8 cellular contexts compared by ENCODE assay signal in the genomic region with DNA sequence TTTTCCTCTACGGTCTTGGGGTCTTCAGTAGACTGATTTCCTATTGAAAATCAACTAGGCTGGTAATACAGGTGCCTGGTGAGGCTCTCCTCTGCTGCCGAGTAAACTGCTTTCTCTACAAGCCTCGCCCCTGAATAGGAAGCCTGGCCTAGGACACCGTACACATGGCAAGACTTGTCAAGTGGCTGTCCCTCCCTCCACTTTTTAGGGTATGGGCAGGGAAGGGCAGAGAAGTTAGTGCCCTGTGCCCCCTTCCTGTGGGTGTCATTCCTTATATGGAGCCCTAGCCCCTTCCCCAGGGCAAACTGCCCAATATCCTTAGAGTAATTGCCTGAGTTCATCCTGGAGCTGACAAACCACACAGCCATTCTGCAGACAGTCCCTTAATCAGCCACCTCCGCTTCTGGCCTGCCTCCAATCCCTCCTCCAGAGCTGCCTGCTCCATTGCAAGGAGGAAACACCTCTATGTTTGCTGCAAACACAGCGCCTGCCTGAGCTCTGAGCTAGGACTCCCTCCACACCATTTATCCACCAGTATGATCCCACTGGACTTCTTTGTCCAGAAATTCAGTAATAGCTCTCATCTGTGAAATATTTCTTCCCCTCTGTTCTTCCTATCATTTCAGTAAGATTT.
DNase-seq lines count a peak whose midpoint lies in the region; ATAC-seq and TF ChIP-seq lines count a peak whose summit lies in the region.

No MANE protein-coding gene starts in this region.

- H3K36me3 Mint-ChIP-seq in Caco-2 (ENCODE audit: insufficient read depth, unreplicated experiment), result peaks cover 13% of the 10 kb centered on the region

- H3K27me3 Mint-ChIP-seq in Caco-2 (ENCODE audit: insufficient read depth, unreplicated experiment), result no peaks in the 10 kb centered on the region

- H2AFZ ChIP-seq in parathyroid adenoma, result peak overlapping the region; percentile 34

- H3K9me3 ChIP-seq in Caco-2 (no peaks in the 10 kb centered on the region), parathyroid adenoma (ENCODE audit: control insufficient read depth, low read length) (no peaks in the 10 kb centered on the region)

- peaks cover 2% of the 10 kb centered on the region; the same call in 1 of the 2 replicates for H3K36me3 ChIP-seq in Caco-2 (ENCODE audit: control insufficient read depth, insufficient read depth, low read length)
- no peaks in the 10 kb centered on the region for H3K36me3 ChIP-seq in parathyroid adenoma (ENCODE audit: control insufficient read depth, insufficient read depth, low read length)

- no peak for ATAC-seq in HG02981 (IDR thresholded peaks at IDR 0.05; ENCODE audit: unreplicated experiment)

- H3K27me3 ChIP-seq in Caco-2 (replicated peaks; ENCODE audit: control insufficient read depth, insufficient read depth, low read length) (no peaks in the 10 kb centered on the region), parathyroid adenoma (ENCODE audit: control insufficient read depth, insufficient read depth, low read length) (no peaks in the 10 kb centered on the region)

- CTCF ChIA-PET in Caco-2 (lab: Charles Lee) (no interaction called here), RWPE1 (lab: Yijun Ruan, JAX) (interaction anchor here (0.5 to 0.7 kb wide), 3 partner anchors 27 to 415 kb away, joined by 3 to 4 read pairs (median 4); no protein-coding TSS in a partner anchor)

- POLR2A ChIA-PET in Caco-2 (lab: Charles Lee), result no interaction called here
- POLR2A ChIA-PET in RWPE1 (lab: Yijun Ruan, JAX; ENCODE audit: low non-redundant PET), result no interaction called here

- H3K4me3 ChIP-seq in Caco-2 (ENCODE audit: low read depth, low read length), result no peak overlapping the region
- peak overlapping the region; percentile 1 to 21 for H3K4me3 ChIP-seq in foreskin fibroblast (ENCODE audit: low read depth in 1 of 2, low read length in 2 of 2)
- H3K4me3 ChIP-seq in parathyroid adenoma (ENCODE audit: low read depth, low read length), result no peak overlapping the region

- DNase-seq in Caco-2 (no peak), RWPE1 (ENCODE audit: low spot score) (peak; percentile 60), foreskin fibroblast (peak; percentile 49 to 66), germinal center (ENCODE audit: low spot score) (no peak), ACHN (no peak)
- DNase-seq in stimulated activated CD4-positive, alpha-beta T cell treated with anti-CD3 and anti-CD28 coated beads, Interleukin-1b, Interleukin-23, amount 100 ng/mL, for 48 hours, result no peak

- intact Hi-C loops in Caco-2 (cut with micrococcal nuclease; ENCODE audit: unreplicated experiment), result no loop called here

- TF ChIP-seq CTCF in Caco-2 (IDR thresholded peaks at IDR 0.05; ENCODE audit: insufficient read depth in 1 of 2, low read depth in 1 of 2, low read length in 1 of 2, severe bottlenecking in 1 of 2, unreplicated experiment in 1 of 2) (no peak), RWPE1 (conservative IDR thresholded peaks at IDR 0.05; ENCODE audit: low read depth) (no peak), foreskin fibroblast (IDR thresholded peaks at IDR 0.05; ENCODE audit: low read depth, low read length) (no peak), parathyroid adenoma (IDR thresholded peaks at IDR 0.05) (no peak)

- H3K4me2 ChIP-seq in parathyroid adenoma (ENCODE audit: low read length), result peak overlapping the region; percentile 33

- no peaks in the 10 kb centered on the region for H3K4me1 ChIP-seq in Caco-2
- H3K4me1 ChIP-seq in parathyroid adenoma, result peaks cover 34% of the 10 kb centered on the region

- H3K79me2 ChIP-seq in parathyroid adenoma, result peaks cover 20% of the 10 kb centered on the region

- H3K4me3 Mint-ChIP-seq in Caco-2 (ENCODE audit: unreplicated experiment), result no peak overlapping the region

- BruUV-seq in Caco-2 (replicated peaks; lab: Mats Ljungman, UMichigan), result no TSS peak

- H3K27ac Mint-ChIP-seq in Caco-2 (ENCODE audit: unreplicated experiment), result peak overlapping the region; percentile 11

- H3K9me3 Mint-ChIP-seq in Caco-2 (ENCODE audit: unreplicated experiment), result no peaks in the 10 kb centered on the region

- in situ Hi-C loops in ACHN (cut with HindIII; ENCODE audit: low pct_ligation_motif_present, low pct_unique_long_range_greater_than_20kb, low sequenced_read_pairs), result no loop called here

- no peaks in the 10 kb centered on the region for H3K4me1 Mint-ChIP-seq in Caco-2 (ENCODE audit: low read depth, unreplicated experiment)

- H3K27ac ChIP-seq in RWPE1 (no peak overlapping the region), parathyroid adenoma (peak overlapping the region; percentile 71)

- H3K9ac ChIP-seq in parathyroid adenoma, result no peak overlapping the region

Comparison
In these comparisons a context has a peak if more than half of its experiments do, and no peak if none do; other contexts are left out.
1. DNase-seq: peak in RWPE1 (single experiment) and foreskin fibroblast (2 of 2); none in Caco-2 (0 of 2), stimulated activated CD4-positive, alpha-beta T cell treated with anti-CD3 and anti-CD28 coated beads, Interleukin-1b, Interleukin-23, amount 100 ng/mL, for 48 hours (single experiment), germinal center (single experiment) and ACHN (single experiment).
2. H3K4me3 ChIP-seq: peak in foreskin fibroblast (2 of 2); none in Caco-2 (single experiment) and parathyroid adenoma (single experiment).